In genomic region chrX:153794018-153794896, GRCh38 we compare ENCODE assay signal across 8 cellular contexts. TPM values are rescaled to one million over a fixed set of nuclear protein-coding genes. Genes with fewer than 3 reads are reported as not detected.
DNase-seq lines count a peak whose midpoint lies in the region; ATAC-seq and TF ChIP-seq lines count a peak whose summit lies in the region.

TSS of gene IDH3G (minus strand) at chrX:153794375. CDS start at chrX:153794326, 49 bp downstream.
TSS of gene SSR4 (plus strand) at chrX:153794668. CDS start at chrX:153794688, 20 bp downstream.

- no peaks in the 10 kb centered on the region for H3K27me3 ChIP-seq in kidney epithelial cell (ENCODE audit: control insufficient read depth, insufficient read depth, low read length)

- H3K27ac Mint-ChIP-seq in activated CD4-positive, alpha-beta T cell treated with anti-CD3 and anti-CD28 coated beads for 36 hours = peak within 1 kb of the TSS; percentile 93

- H3K4me3 ChIP-seq in choroid plexus epithelial cell (ENCODE audit: low read depth, low read length) = peak within 1 kb of the TSS; percentile 90
- H3K4me3 ChIP-seq in kidney epithelial cell (ENCODE audit: low read depth, low read length) = peak within 1 kb of the TSS; percentile 79

- intact Hi-C loops in activated CD4-positive, alpha-beta T cell treated with anti-CD3 and anti-CD28 coated beads for 36 hours (cut with DNase I, micrococcal nuclease) = loop anchor here (1.0 to 5.0 kb wide), 10 partner anchors 30 to 753 kb away; partner anchors contain the start of genes ABCD1 (in 2 of the 2), BCAP31 (in 2 of the 2), HCFC1 (in 2 of the 2) and ARHGAP4 (in 1 of the 2)

- peaks cover 21% of the 10 kb centered on the region for H3K4me1 Mint-ChIP-seq in activated CD4-positive, alpha-beta T cell treated with anti-CD3 and anti-CD28 coated beads for 36 hours

- H3K36me3 ChIP-seq in kidney epithelial cell (ENCODE audit: control insufficient read depth, insufficient read depth, low read length) = peaks cover 2% of the 10 kb centered on the region

- CTCF ChIA-PET in activated CD4-positive, alpha-beta T cell treated with anti-CD3 and anti-CD28 coated beads for 36 hours (lab: Charles Lee) = interaction anchor here (0.6 to 1.0 kb wide), 5 partner anchors 24 to 451 kb away, joined by 3 read pairs; no protein-coding TSS in a partner anchor

- TF ChIP-seq CTCF in choroid plexus epithelial cell (conservative IDR thresholded peaks at IDR 0.05; ENCODE audit: low read depth, low read length) (peak; percentile 11), kidney epithelial cell (IDR thresholded peaks at IDR 0.05; ENCODE audit: insufficient read depth, low read length, poor library complexity, severe bottlenecking) (no peak)

- peaks cover 18% of the 10 kb centered on the region for H3K36me3 Mint-ChIP-seq in activated CD4-positive, alpha-beta T cell treated with anti-CD3 and anti-CD28 coated beads for 36 hours (ENCODE audit: low read depth)

- peak; percentile 91 for ATAC-seq in HG03439 (IDR thresholded peaks at IDR 0.05; ENCODE audit: unreplicated experiment)
- peak; percentile 97 for ATAC-seq in activated CD4-positive, alpha-beta T cell treated with anti-CD3 and anti-CD28 coated beads for 36 hours

- DNase-seq in AML-193 (lab: John Stamatoyannopoulos, UW) (peak; percentile 80 to 83), NCI-H510A treated with DMSO at 0.1 percent for 48 hours (lab: John Stamatoyannopoulos, UW) (peak; percentile 85), choroid plexus epithelial cell (ENCODE audit: low read depth) (peak; percentile 96), kidney epithelial cell (ENCODE audit: low read depth) (peak; percentile 59)
- peak; percentile 96 for DNase-seq in activated CD4-positive, alpha-beta T cell treated with anti-CD3 and anti-CD28 coated beads for 36 hours
- DNase-seq in stimulated activated CD4-positive, alpha-beta T cell treated with anti-CD3 and anti-CD28 coated beads, Interleukin-15, amount 100 ng/mL, for 48 hours (ENCODE audit: low read depth in 2 of 2) = peak; percentile 82 to 86

- peak within 1 kb of the TSS; percentile 93 for H3K4me3 Mint-ChIP-seq in activated CD4-positive, alpha-beta T cell treated with anti-CD3 and anti-CD28 coated beads for 36 hours

- peak; percentile 79 for TF ChIP-seq POLR2A in GM19193 (IDR thresholded peaks at IDR 0.05; ENCODE audit: extremely low read depth, insufficient read depth, insufficient read length)

- POLR2A ChIA-PET in activated CD4-positive, alpha-beta T cell treated with anti-CD3 and anti-CD28 coated beads for 36 hours (lab: Charles Lee) = interaction anchor here (0.7 to 1.8 kb wide), 5 partner anchors 11 to 325 kb away, joined by 3 to 11 read pairs (median 3); partner anchors contain the start of gene ARHGAP4

- no peaks in the 10 kb centered on the region for H3K9me3 Mint-ChIP-seq in activated CD4-positive, alpha-beta T cell treated with anti-CD3 and anti-CD28 coated beads for 36 hours (ENCODE audit: low read depth)

- no peaks in the 10 kb centered on the region for H3K27me3 Mint-ChIP-seq in activated CD4-positive, alpha-beta T cell treated with anti-CD3 and anti-CD28 coated beads for 36 hours

RNA-seq across cellular contexts. Expression of gene IDH3G, which starts in this region (rescaled TPM):
- 10 to 100 TPM; 48.8 to 62.4 TPM for total RNA-seq in activated CD4-positive, alpha-beta T cell treated with anti-CD3 and anti-CD28 coated beads for 36 hours
- total RNA-seq in kidney epithelial cell = 80.6 and 84.0 TPM in 2 replicates

RNA-seq across cellular contexts. Expression of gene SSR4, which starts in this region (rescaled TPM):
- 100 to 1,000 TPM; 124 to 146 TPM for total RNA-seq in activated CD4-positive, alpha-beta T cell treated with anti-CD3 and anti-CD28 coated beads for 36 hours
- 300 and 319 TPM in 2 replicates for total RNA-seq in kidney epithelial cell

Comparison
In these comparisons a context has a peak if more than half of its experiments do, and no peak if none do; other contexts are left out.
1. Peak in every context shown above with its lines: DNase-seq, ATAC-seq and H3K4me3 ChIP-seq.